Comparison of ENCODE assay signal across 1 cellular context in the genomic region with DNA sequence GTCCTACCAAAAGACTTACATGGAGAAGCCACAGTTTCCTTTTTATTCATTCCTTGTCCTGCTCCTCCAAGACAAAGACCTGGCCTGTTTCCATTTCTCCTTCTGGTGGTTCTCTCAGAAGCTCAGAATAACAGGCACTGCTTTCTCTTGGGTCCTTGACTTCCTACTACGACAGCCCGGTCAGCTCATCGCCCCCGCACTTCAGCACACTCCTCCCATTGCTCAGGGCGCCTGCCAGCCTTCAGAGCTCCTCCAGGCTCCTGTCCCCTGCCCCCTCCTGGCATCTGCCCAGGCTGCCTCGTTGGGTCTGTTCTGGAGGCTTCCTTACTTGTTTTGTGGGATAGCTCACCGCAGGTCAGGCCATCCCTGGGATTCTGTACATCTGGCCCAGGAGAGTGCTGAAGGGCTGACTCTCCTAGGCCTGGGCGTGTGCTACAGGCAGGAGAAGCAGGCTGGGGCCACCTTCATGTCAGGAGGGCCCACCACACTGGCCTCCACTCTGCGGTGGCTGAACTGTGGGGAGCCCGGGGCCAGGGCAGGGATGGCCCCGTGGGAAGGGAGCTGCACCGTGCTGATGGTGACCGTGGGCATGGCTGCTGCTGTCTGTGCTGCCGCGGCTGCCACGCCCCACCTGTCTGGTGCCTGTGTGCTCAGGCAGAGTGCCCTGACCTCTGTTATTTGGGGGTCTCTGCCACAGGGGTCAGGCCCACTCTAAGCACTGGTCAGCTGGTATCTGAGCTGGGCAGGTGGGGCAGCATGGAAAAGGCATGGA.
TF ChIP-seq lines count a peak whose summit lies in the region.

No MANE protein-coding gene starts in this region.

TF ChIP-seq in K562, 482 proteins besides CTCF, POLR2A, EP300 and RAD21:
- TF ChIP-seq PTRF (tag; IDR thresholded peaks at IDR 0.05) (no peak), CBFA2T3 (IDR thresholded peaks at IDR 0.05) (no peak), RBFOX2 (IDR thresholded peaks at IDR 0.05; ENCODE audit: low read depth, low read length) (peak; percentile 44; the same call in 1 of the 2 replicates), POLR2G (IDR thresholded peaks at IDR 0.05; ENCODE audit: low read depth, low read length) (peak; percentile 53; the same call in 1 of the 2 replicates), CXXC5 (CRISPR knock-in tag; IDR thresholded peaks at IDR 0.05) (no peak)
- TF ChIP-seq, protein P1, sequence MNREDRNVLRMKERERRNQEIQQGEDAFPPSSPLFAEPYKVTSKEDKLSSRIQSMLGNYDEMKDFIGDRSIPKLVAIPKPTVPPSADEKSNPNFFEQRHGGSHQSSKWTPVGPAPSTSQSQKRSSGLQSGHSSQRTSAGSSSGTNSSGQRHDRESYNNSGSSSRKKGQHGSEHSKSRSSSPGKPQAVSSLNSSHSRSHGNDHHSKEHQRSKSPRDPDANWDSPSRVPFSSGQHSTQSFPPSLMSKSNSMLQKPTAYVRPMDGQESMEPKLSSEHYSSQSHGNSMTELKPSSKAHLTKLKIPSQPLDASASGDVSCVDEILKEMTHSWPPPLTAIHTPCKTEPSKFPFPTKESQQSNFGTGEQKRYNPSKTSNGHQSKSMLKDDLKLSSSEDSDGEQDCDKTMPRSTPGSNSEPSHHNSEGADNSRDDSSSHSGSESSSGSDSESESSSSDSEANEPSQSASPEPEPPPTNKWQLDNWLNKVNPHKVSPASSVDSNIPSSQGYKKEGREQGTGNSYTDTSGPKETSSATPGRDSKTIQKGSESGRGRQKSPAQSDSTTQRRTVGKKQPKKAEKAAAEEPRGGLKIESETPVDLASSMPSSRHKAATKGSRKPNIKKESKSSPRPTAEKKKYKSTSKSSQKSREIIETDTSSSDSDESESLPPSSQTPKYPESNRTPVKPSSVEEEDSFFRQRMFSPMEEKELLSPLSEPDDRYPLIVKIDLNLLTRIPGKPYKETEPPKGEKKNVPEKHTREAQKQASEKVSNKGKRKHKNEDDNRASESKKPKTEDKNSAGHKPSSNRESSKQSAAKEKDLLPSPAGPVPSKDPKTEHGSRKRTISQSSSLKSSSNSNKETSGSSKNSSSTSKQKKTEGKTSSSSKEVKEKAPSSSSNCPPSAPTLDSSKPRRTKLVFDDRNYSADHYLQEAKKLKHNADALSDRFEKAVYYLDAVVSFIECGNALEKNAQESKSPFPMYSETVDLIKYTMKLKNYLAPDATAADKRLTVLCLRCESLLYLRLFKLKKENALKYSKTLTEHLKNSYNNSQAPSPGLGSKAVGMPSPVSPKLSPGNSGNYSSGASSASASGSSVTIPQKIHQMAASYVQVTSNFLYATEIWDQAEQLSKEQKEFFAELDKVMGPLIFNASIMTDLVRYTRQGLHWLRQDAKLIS (CRISPR knock-in tag; IDR thresholded peaks at IDR 0.05), result no peak
TF ChIP-seq in K562: peak in this region for 2.
